Comparison of ENCODE assay signal across 22 cellular contexts in the genomic region with DNA sequence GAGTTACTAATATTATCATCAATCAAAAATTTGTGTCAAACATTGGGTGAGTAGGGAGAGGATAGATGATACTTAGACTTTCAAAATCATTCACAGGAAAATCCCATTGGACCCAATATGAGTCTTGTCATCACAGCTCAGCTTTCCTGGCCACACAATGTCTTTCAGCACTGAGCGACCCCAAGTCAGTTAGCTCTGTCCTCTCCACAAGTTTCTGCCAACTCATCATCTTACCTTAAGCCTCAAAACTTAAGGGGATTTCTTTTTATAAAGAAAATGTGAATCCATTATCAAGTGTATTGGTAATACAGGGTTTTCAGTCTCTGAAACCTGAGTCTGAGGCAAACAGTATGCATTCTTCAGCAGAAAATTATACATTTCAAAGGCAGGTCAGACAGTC.
"Had no signal": no experiment of that assay in that cellular context is flagged by ENCODE, and none has a peak within 500 bp of the region (broad histone marks: within the 10 kb centered on the region; RNA-seq: fewer than 3 reads in every experiment).

No MANE protein-coding gene starts in this region.

- H3K9me3 Mint-ChIP-seq: central memory CD8-positive, alpha-beta T cell; effector memory CD8-positive, alpha-beta T cell; naive B cell; stimulated activated naive B cell treated with anti-CD40 and anti-IgM and Interleukin-4, amounts not matched to agents 10 μg/mL and 1 μg/mL and 100 μg/mL, for 72 hours had no signal

- H3K4me1 Mint-ChIP-seq: naive B cell had no signal

- H3K4me3 ChIP-seq: breast epithelium, esophagus muscularis mucosa, hepatocyte, left lung, lung, thoracic aorta, upper lobe of left lung had no signal

- H3K27ac Mint-ChIP-seq: activated naive CD8-positive, alpha-beta T cell; stimulated activated naive B cell treated with anti-CD40 and anti-IgM and Interleukin-4, amounts not matched to agents 10 μg/mL and 1 μg/mL and 100 μg/mL, for 72 hours had no signal

- ATAC-seq: effector memory CD8-positive, alpha-beta T cell; left lung had no signal

- H3K9me3 ChIP-seq: breast epithelium, esophagus muscularis mucosa, left lung, thoracic aorta, upper lobe of left lung had no signal

- H3K4me1 ChIP-seq: breast epithelium, esophagus muscularis mucosa, left lung, upper lobe of left lung had no signal

- H3K4me3 Mint-ChIP-seq: activated naive CD8-positive, alpha-beta T cell; central memory CD8-positive, alpha-beta T cell; effector memory CD8-positive, alpha-beta T cell; naive B cell; stimulated activated naive B cell treated with anti-CD40 and anti-IgM and Interleukin-4, amounts not matched to agents 10 μg/mL and 1 μg/mL and 100 μg/mL, for 72 hours had no signal

- DNase-seq: activated CD4-positive, alpha-beta T cell treated with anti-CD3 and anti-CD28 coated beads for 1 hour; activated gamma-delta T cell treated with Interleukin-2 at 50 U/mL for 16 hours; activated T-cell treated with anti-CD3 and anti-CD28 coated beads, Interleukin-2, amount 50 U/mL, for 48 hours; amniotic stem cell; effector memory CD8-positive, alpha-beta T cell; glutamatergic neuron; kidney glomerular epithelial cell; left lung; naive B cell; retina; stimulated activated CD4-positive, alpha-beta T cell treated with anti-CD3 and anti-CD28 coated beads, Interleukin-2, amount 100 ng/mL, for 48 hours; stimulated activated CD8-positive, alpha-beta memory T cell treated with anti-CD3 and anti-CD28 coated beads, Interleukin-4, amount 100 ng/mL, for 48 hours; stimulated activated naive B cell treated with anti-CD40 and anti-IgM and Interleukin-4, amounts not matched to agents 10 μg/mL and 1 μg/mL and 100 μg/mL, for 72 hours; T-helper 1 cell; upper lobe of left lung had no signal

- H3K27ac ChIP-seq: breast epithelium, esophagus muscularis mucosa, hepatocyte, left lung, thoracic aorta, upper lobe of left lung had no signal

- H3K36me3 ChIP-seq: breast epithelium, thoracic aorta had no signal

- H3K27me3 Mint-ChIP-seq: activated naive CD8-positive, alpha-beta T cell; central memory CD8-positive, alpha-beta T cell; effector memory CD8-positive, alpha-beta T cell; naive B cell; stimulated activated naive B cell treated with anti-CD40 and anti-IgM and Interleukin-4, amounts not matched to agents 10 μg/mL and 1 μg/mL and 100 μg/mL, for 72 hours had no signal

- H3K27me3 ChIP-seq: breast epithelium, esophagus muscularis mucosa, hepatocyte, left lung, upper lobe of left lung had no signal
